In the genomic region with DNA sequence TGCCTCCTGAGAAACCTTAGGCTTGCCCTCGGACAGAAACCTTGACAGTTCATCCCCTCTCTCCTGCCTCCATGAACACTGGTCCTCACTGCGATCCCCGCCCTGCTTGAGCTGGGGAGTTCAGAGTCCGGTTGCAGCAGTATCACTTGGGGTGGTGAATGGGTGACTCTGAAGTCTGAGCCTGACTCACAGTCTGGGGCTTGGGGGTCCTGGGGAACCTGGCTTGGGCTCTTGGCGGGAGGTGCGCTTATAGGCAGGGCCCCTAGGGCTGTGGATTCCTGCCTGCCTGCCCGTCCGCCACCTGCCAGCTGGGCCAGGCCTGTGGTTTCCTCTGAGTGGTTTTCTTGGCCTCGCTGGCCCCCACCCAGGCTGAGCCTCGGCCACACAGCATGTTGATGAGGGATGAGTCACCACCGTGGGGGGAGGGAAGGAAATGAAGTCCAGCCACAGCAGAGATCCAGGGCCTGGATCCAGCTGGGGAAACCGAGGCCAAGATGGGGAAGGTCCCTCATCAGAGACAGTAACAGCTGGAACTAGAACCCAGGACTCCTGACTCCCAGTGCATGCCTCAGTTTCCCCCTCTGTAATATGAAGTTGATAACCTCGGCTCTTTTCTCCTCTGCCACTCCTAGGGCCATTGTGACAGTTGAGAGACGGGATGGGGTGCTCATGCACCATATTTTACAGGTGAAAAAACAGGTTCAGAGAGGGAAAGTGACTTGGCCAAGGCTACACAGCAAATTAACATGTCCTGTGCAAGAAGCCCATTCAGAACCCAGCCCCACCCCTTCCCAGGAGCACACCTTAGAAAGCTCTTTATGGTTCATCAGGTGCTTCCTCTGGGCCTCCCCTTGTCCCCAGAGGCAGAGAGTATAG, we compare ENCODE assay signal across 8 cellular contexts. TPM values are rescaled to one million over a fixed set of nuclear protein-coding genes. Genes with fewer than 3 reads are reported as not detected.
DNase-seq lines count a peak whose midpoint lies in the region; ATAC-seq, FAIRE-seq and TF ChIP-seq lines count a peak whose summit lies in the region.

No MANE protein-coding gene starts in this region.

- DNase-seq in SIG-M5 treated with dmso at 0.1 percent for 504 hours (lab: John Stamatoyannopoulos, UW; ENCODE audit: unreplicated experiment) = peak; percentile 59
- no peak for DNase-seq in SIG-M5 (lab: John Stamatoyannopoulos, UW)
- peak; percentile 75 for DNase-seq in HFF-Myc (ENCODE audit: extremely low read depth, low read depth)
- peak; percentile 28 for DNase-seq in NCI-H460 (ENCODE audit: extremely low read depth, low read depth)
- peak; percentile 91 for DNase-seq in astrocyte (ENCODE audit: low read depth)
- DNase-seq in iPS-NIHi11 (ENCODE audit: low spot score) = peak; percentile 63
- DNase-seq in stimulated activated effector memory CD8-positive, alpha-beta T cell treated with anti-CD3 and anti-CD28 coated beads, Interleukin-12 subunit alpha, Interleukin-12 subunit beta, amount 100 ng/mL, for 72 hours (ENCODE audit: low spot score in 2 of 2) = peak; percentile 12 to 62
- no peak for DNase-seq in retina

- no peak overlapping the region for H3K9ac ChIP-seq in astrocyte (ENCODE audit: low read length)

- no peaks in the 10 kb centered on the region for H4K20me1 ChIP-seq in astrocyte (ENCODE audit: insufficient read depth, low read length)

- no peaks in the 10 kb centered on the region for H3K9me3 Mint-ChIP-seq in astrocyte (ENCODE audit: unreplicated experiment)
- no peaks in the 10 kb centered on the region for H3K9me3 Mint-ChIP-seq in stimulated activated effector memory CD8-positive, alpha-beta T cell treated with anti-CD3 and anti-CD28 coated beads, Interleukin-12 subunit alpha, Interleukin-12 subunit beta, amount 100 ng/mL, for 72 hours

- H3K27me3 ChIP-seq in astrocyte (ENCODE audit: insufficient read depth, low read length) = no peaks in the 10 kb centered on the region

- H3K4me3 Mint-ChIP-seq in astrocyte (ENCODE audit: unreplicated experiment) = peak overlapping the region; percentile 56
- no peak overlapping the region for H3K4me3 Mint-ChIP-seq in stimulated activated effector memory CD8-positive, alpha-beta T cell treated with anti-CD3 and anti-CD28 coated beads, Interleukin-12 subunit alpha, Interleukin-12 subunit beta, amount 100 ng/mL, for 72 hours

- H2AFZ ChIP-seq in astrocyte (ENCODE audit: low read depth, low read length) = no peak overlapping the region

- H3K27me3 Mint-ChIP-seq in astrocyte (ENCODE audit: low read depth, unreplicated experiment) = peaks cover 12% of the 10 kb centered on the region

- peak; percentile 76 for ATAC-seq in stimulated activated effector memory CD8-positive, alpha-beta T cell treated with anti-CD3 and anti-CD28 coated beads, Interleukin-12 subunit alpha, Interleukin-12 subunit beta, amount 100 ng/mL, for 72 hours

- peaks cover 29% of the 10 kb centered on the region for H3K4me1 Mint-ChIP-seq in astrocyte (ENCODE audit: low read depth, unreplicated experiment)
- peaks cover 27% of the 10 kb centered on the region for H3K4me1 Mint-ChIP-seq in stimulated activated effector memory CD8-positive, alpha-beta T cell treated with anti-CD3 and anti-CD28 coated beads, Interleukin-12 subunit alpha, Interleukin-12 subunit beta, amount 100 ng/mL, for 72 hours

- H3K27ac Mint-ChIP-seq in astrocyte (ENCODE audit: unreplicated experiment) = peak overlapping the region; percentile 20
- no peak overlapping the region for H3K27ac Mint-ChIP-seq in stimulated activated effector memory CD8-positive, alpha-beta T cell treated with anti-CD3 and anti-CD28 coated beads, Interleukin-12 subunit alpha, Interleukin-12 subunit beta, amount 100 ng/mL, for 72 hours

- H3K79me2 ChIP-seq in astrocyte (ENCODE audit: insufficient read depth, low read length) = no peaks in the 10 kb centered on the region

- peaks cover 9% of the 10 kb centered on the region for H3K36me3 Mint-ChIP-seq in astrocyte (ENCODE audit: low read depth, unreplicated experiment)
- no peaks in the 10 kb centered on the region for H3K36me3 Mint-ChIP-seq in stimulated activated effector memory CD8-positive, alpha-beta T cell treated with anti-CD3 and anti-CD28 coated beads, Interleukin-12 subunit alpha, Interleukin-12 subunit beta, amount 100 ng/mL, for 72 hours

- no peaks in the 10 kb centered on the region for H3K9me3 ChIP-seq in astrocyte (ENCODE audit: insufficient read depth, low read depth, low read length)

- H3K36me3 ChIP-seq in astrocyte (ENCODE audit: insufficient read depth, low read length) = no peaks in the 10 kb centered on the region

- TF ChIP-seq CTCF in HFF-Myc (IDR thresholded peaks at IDR 0.05; ENCODE audit: low read depth, low read length, missing control alignments) = no peak
- no peak for TF ChIP-seq CTCF in astrocyte (IDR thresholded peaks at IDR 0.05; ENCODE audit: insufficient read depth, low read depth, low read length)

- FAIRE-seq in astrocyte (lab: Jason Lieb, UNC) = peak; percentile 47

- H3K4me1 ChIP-seq in astrocyte (ENCODE audit: insufficient read depth, low read length) = peaks cover 49% of the 10 kb centered on the region

- peak overlapping the region; percentile 69 for H3K4me2 ChIP-seq in astrocyte (ENCODE audit: low read length)

- H3K4me3 ChIP-seq in HFF-Myc (replicated peaks; ENCODE audit: low read depth, low read length) = no peak overlapping the region
- peak overlapping the region; percentile 16 for H3K4me3 ChIP-seq in astrocyte (ENCODE audit: insufficient read depth, low read depth, low read length)

- no peak overlapping the region for H3K27ac ChIP-seq in astrocyte (ENCODE audit: low read depth, low read length)

RNA-seq across cellular contexts. Expression of a gene that starts 9.2 kb away (rescaled TPM):
- not detected in 2 replicates for total RNA-seq in NCI-H460 (2014; rRNA removed; shearing (Covaris generic))
- not detected in 2 replicates for polyA plus RNA-seq in NCI-H460 (2014; cell fraction: nucleus; rRNA removed)
- 26.0 and 37.1 TPM in 2 replicates for total RNA-seq in astrocyte

RNA-seq across cellular contexts. Expression of a gene that starts 17.1 kb away (rescaled TPM):
- total RNA-seq in NCI-H460 (2014; rRNA removed; shearing (Covaris generic)) = 0.10 TPM in 1 of 2 replicates, not detected in the other
- 0.06 and 1.1 TPM in 2 replicates for polyA plus RNA-seq in NCI-H460 (2014; cell fraction: nucleus; rRNA removed)
- total RNA-seq in astrocyte = 2.1 and 3.1 TPM in 2 replicates

RNA-seq across cellular contexts. Expression of a gene that starts 34.1 kb away (rescaled TPM):
- not detected in 2 replicates for total RNA-seq in NCI-H460 (2014; rRNA removed; shearing (Covaris generic))
- not detected in 2 replicates for polyA plus RNA-seq in NCI-H460 (2014; cell fraction: nucleus; rRNA removed)
- 1.2 and 3.1 TPM in 2 replicates for total RNA-seq in astrocyte

RNA-seq across cellular contexts. Expression of a gene that starts 34.2 kb away (rescaled TPM):
- total RNA-seq in NCI-H460 (2014; rRNA removed; shearing (Covaris generic)) = not detected in 2 replicates
- not detected in 2 replicates for polyA plus RNA-seq in NCI-H460 (2014; cell fraction: nucleus; rRNA removed)
- 0.34 and 0.41 TPM in 2 replicates for total RNA-seq in astrocyte

Comparison
In these comparisons a context has a peak if more than half of its experiments do, and no peak if none do; other contexts are left out.
1. DNase-seq: peak in SIG-M5 treated with dmso at 0.1 percent for 504 hours (single experiment), HFF-Myc (single experiment), NCI-H460 (single experiment), astrocyte (single experiment), iPS-NIHi11 (single experiment) and stimulated activated effector memory CD8-positive, alpha-beta T cell treated with anti-CD3 and anti-CD28 coated beads, Interleukin-12 subunit alpha, Interleukin-12 subunit beta, amount 100 ng/mL, for 72 hours (2 of 2); none in SIG-M5 (single experiment) and retina (single experiment).
2. RNA of a gene that starts 9.2 kb away (total RNA-seq): 26.0 to 37.1 TPM in astrocyte; not detected in NCI-H460; every median in the first group is over 10 times any median in the second.